ENCODE assay signal across 20 cellular contexts in the genomic region with DNA sequence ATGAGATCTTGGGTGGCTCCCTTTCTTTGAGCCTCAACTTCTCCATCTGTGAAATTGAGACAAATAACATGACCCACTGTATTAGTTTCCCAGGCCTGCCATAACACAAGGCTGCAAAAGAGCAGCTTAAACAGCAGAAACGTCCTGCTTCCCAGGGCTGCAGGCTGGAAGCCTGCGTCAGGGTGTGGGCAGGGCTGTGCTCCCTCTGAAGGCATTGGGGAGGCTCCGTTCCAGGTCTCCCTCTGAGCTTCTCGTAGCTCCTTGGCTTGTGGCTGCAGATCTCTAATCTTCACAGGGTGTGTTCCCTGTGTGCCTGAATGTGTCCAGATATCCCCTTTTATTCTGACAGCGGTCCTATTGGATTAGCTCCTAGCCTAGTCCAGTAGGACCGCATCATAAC.
"Had no signal": no experiment of that assay in that cellular context is flagged by ENCODE, and none has a peak within 500 bp of the region (broad histone marks: within the 10 kb centered on the region; RNA-seq: fewer than 3 reads in every experiment).

No MANE protein-coding gene starts in this region.

- DNase-seq: colonic mucosa; cortex of kidney; effector CD8-positive, alpha-beta T cell; effector memory CD8-positive, alpha-beta T cell; foreskin keratinocyte; heart left ventricle; immature natural killer cell; left cardiac atrium; left ventricle myocardium inferior; lower lobe of right lung; mesenchymal stem cell; mucosa of descending colon had no signal

- H3K4me3 ChIP-seq: colonic mucosa, esophagus muscularis mucosa, gastroesophageal sphincter, heart left ventricle, hepatocyte, left ventricle myocardium inferior, lower lobe of right lung, mucosa of descending colon had no signal

- H3K4me3 Mint-ChIP-seq: dendritic cell treated with granulocyte-macrophage colony-stimulating factor and Interleukin-4, amounts not matched to agents 40 ng/mL and 50 ng/mL, for 4 days; effector memory CD8-positive, alpha-beta T cell; immature natural killer cell; mesothelial cell of epicardium had no signal

- H3K79me2 ChIP-seq: hepatocyte had no signal

- H3K27me3 ChIP-seq: colonic mucosa, esophagus muscularis mucosa, foreskin keratinocyte, gastroesophageal sphincter, heart left ventricle, hepatocyte had no signal

- H3K9me3 ChIP-seq: colonic mucosa, esophagus muscularis mucosa, gastroesophageal sphincter, heart left ventricle, left ventricle myocardium inferior, lower lobe of right lung, mucosa of descending colon had no signal

- H2AFZ ChIP-seq: hepatocyte had no signal

- H3K36me3 ChIP-seq: colonic mucosa, esophagus muscularis mucosa, gastroesophageal sphincter, heart left ventricle, left ventricle myocardium inferior, lower lobe of right lung had no signal

- H3K4me2 ChIP-seq: hepatocyte had no signal

- H3K27me3 Mint-ChIP-seq: dendritic cell treated with granulocyte-macrophage colony-stimulating factor and Interleukin-4, amounts not matched to agents 40 ng/mL and 50 ng/mL, for 4 days had no signal

- ATAC-seq: effector memory CD8-positive, alpha-beta T cell; foreskin keratinocyte; gastroesophageal sphincter; heart left ventricle; left cardiac atrium; lower lobe of right lung; mucosa of descending colon had no signal

- H3K9me3 Mint-ChIP-seq: effector memory CD8-positive, alpha-beta T cell; immature natural killer cell; mesothelial cell of epicardium had no signal

- H3K27ac ChIP-seq: colonic mucosa, esophagus muscularis mucosa, foreskin keratinocyte, gastroesophageal sphincter, heart left ventricle, hepatocyte, left ventricle myocardium inferior, lower lobe of right lung had no signal

- H3K4me1 ChIP-seq: colonic mucosa, esophagus muscularis mucosa, foreskin keratinocyte, gastroesophageal sphincter, left ventricle myocardium inferior, lower lobe of right lung had no signal

- H3K4me1 Mint-ChIP-seq: immature natural killer cell, mesothelial cell of epicardium had no signal

- FAIRE-seq: endothelial cell of umbilical vein, frontal cortex, keratinocyte had no signal

- H3K27ac Mint-ChIP-seq: dendritic cell treated with granulocyte-macrophage colony-stimulating factor and Interleukin-4, amounts not matched to agents 40 ng/mL and 50 ng/mL, for 4 days; immature natural killer cell; mesothelial cell of epicardium had no signal

- H3K36me3 Mint-ChIP-seq: mesothelial cell of epicardium had no signal
